6 cellular contexts compared by ENCODE assay signal in genomic region chr7:100171087-100171681, GRCh38. TPM values are rescaled to one million over a fixed set of nuclear protein-coding genes. Genes with fewer than 3 reads are reported as not detected.
DNase-seq lines count a peak whose midpoint lies in the region; ATAC-seq, FAIRE-seq and TF ChIP-seq lines count a peak whose summit lies in the region.

No MANE protein-coding gene starts in this region.

- no peak for DNase-seq in bronchial epithelial cell (ENCODE audit: low read depth)
- no peak for DNase-seq in omental fat pad (ENCODE audit: low spot score)
- DNase-seq in NCI-H345 (lab: John Stamatoyannopoulos, UW): no peak
- no peak for DNase-seq in globus pallidus (ENCODE audit: low spot score)

- H3K36me3 ChIP-seq in HUES48 (ENCODE audit: control insufficient read depth, insufficient read depth, low read length) (peaks cover 22% of the 10 kb centered on the region), bronchial epithelial cell (ENCODE audit: control insufficient read depth, insufficient read depth, low read length) (no peaks in the 10 kb centered on the region)

- no peak overlapping the region for H3K9ac ChIP-seq in HUES48 (ENCODE audit: low read depth, low read length)

- FAIRE-seq in bronchial epithelial cell (lab: Jason Lieb, UNC): no peak

- no peaks in the 10 kb centered on the region for H3K9me3 ChIP-seq in HUES48 (ENCODE audit: control insufficient read depth, insufficient read depth, low read length)

- H3K4me3 ChIP-seq in HUES48 (ENCODE audit: low read depth, low read length): peak overlapping the region; percentile 74
- H3K4me3 ChIP-seq in bronchial epithelial cell (ENCODE audit: low read depth, low read length): peak overlapping the region; percentile 24

- peaks cover 33% of the 10 kb centered on the region for H3K4me1 ChIP-seq in HUES48 (ENCODE audit: control insufficient read depth, insufficient read depth, low read length)

- TF ChIP-seq CTCF in bronchial epithelial cell (IDR thresholded peaks at IDR 0.05; ENCODE audit: insufficient read depth, low read length, severe bottlenecking) (no peak), omental fat pad (IDR thresholded peaks at IDR 0.05) (no peak)

- H3K27ac ChIP-seq in HUES48 (ENCODE audit: low read depth, low read length): peak overlapping the region; percentile 20

- H3K27me3 ChIP-seq in HUES48 (ENCODE audit: control insufficient read depth, insufficient read depth, low read length): peaks cover 15% of the 10 kb centered on the region
- H3K27me3 ChIP-seq in bronchial epithelial cell (ENCODE audit: control insufficient read depth, insufficient read depth, low read length): peaks cover 6% of the 10 kb centered on the region

- ATAC-seq in omental fat pad (ENCODE audit: low FRiP score): peak; percentile 34
- no peak for ATAC-seq in HG03439 (IDR thresholded peaks at IDR 0.05; ENCODE audit: unreplicated experiment)

RNA-seq across cellular contexts. Expression of gene GAL3ST4, which starts 2.8 kb away (rescaled TPM):
- total RNA-seq in bronchial epithelial cell: under 0.01 and 0.51 TPM in 2 replicates
- 1 to 10 TPM in 2 of 4 donors, under 1 TPM in 2; 0.75 to 2.2 (median 1.1) TPM for total RNA-seq in omental fat pad

RNA-seq across cellular contexts. Expression of gene GPC2, which starts 6.0 kb away (rescaled TPM):
- total RNA-seq in bronchial epithelial cell: 1.0 and 1.3 TPM in 2 replicates
- total RNA-seq in omental fat pad: under 1 TPM in 1 of 4 donors, not detected in 3; 0.48 TPM

RNA-seq across cellular contexts. Expression of gene STAG3, which starts 6.5 kb away (rescaled TPM):
- total RNA-seq in bronchial epithelial cell (under 0.01 and 0.13 TPM in 2 replicates), omental fat pad (1 to 10 TPM in 1 of 4 donors, under 1 TPM in 3; 0.28 to 1.7 (median 0.85) TPM)

RNA-seq across cellular contexts. Expression of gene TRAPPC14, which starts 12.7 kb away (rescaled TPM):
- total RNA-seq in bronchial epithelial cell (3.4 and 5.5 TPM in 2 replicates), omental fat pad (10 to 100 TPM in 2 of 4 donors, 1 to 10 TPM in 2; 5.7 to 13.2 (median 10.6) TPM)

RNA-seq across cellular contexts. Expression of gene LAMTOR4, which starts 22.5 kb away (rescaled TPM):
- total RNA-seq in bronchial epithelial cell (82.7 and 108 TPM in 2 replicates), omental fat pad (100 to 1,000 TPM; 183 to 194 (median 184) TPM)
